In the genomic region with DNA sequence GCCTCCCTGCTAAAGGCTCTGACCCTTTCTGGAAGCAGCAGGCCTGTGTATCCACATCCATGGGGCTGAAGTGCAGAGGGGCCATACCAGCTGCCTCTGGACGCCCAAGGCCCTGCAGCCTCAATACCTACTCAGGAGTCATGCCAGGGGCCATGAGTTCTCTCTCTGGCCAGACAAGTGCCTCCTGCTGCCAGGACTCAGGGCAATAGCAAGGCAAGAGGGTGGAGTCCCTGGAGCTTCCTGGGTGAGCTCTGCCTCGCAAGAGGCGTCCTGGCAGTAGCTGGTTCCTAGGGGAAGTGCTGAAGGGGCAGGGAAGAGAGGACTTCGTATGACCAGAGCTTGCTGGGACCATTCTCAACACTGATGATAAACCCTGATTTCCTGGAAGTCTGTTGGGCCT, we compare ENCODE assay signal across 16 cellular contexts. TPM values are rescaled to one million over a fixed set of nuclear protein-coding genes. Genes with fewer than 3 reads are reported as not detected.
DNase-seq lines count a peak whose midpoint lies in the region; ATAC-seq and TF ChIP-seq lines count a peak whose summit lies in the region.
"Had no signal": no experiment of that assay in that cellular context is flagged by ENCODE, and none has a peak within 500 bp of the region (broad histone marks: within the 10 kb centered on the region; RNA-seq: fewer than 3 reads in every experiment).

No MANE protein-coding gene starts in this region.

- TF ChIP-seq CTCF in AG04450 (IDR thresholded peaks at IDR 0.05; ENCODE audit: low read depth, low read length) (no peak), left lung (IDR thresholded peaks at IDR 0.05) (no peak), spleen (IDR thresholded peaks at IDR 0.05 in 8 of 11, conservative IDR thresholded peaks at IDR 0.05 in 3 of 11) (no peak), GM13976 (IDR thresholded peaks at IDR 0.05; ENCODE audit: borderline replicate concordance, control extremely low read depth, extremely low read depth, insufficient read depth, missing control alignments) (no peak)

- no peak overlapping the region for H3K27ac Mint-ChIP-seq in activated naive CD8-positive, alpha-beta T cell treated with anti-CD3 and anti-CD28 coated beads, Interleukin-2, amount 50 U/mL, for 24 hours
- H3K27ac Mint-ChIP-seq: activated CD4-positive, alpha-beta T cell treated with anti-CD3 and anti-CD28 coated beads, Interleukin-2, amount 10 ng/mL, durations not matched to agents 7 days and 5 days had no signal

- H3K36me3 Mint-ChIP-seq in activated naive CD8-positive, alpha-beta T cell treated with anti-CD3 and anti-CD28 coated beads, Interleukin-2, amount 50 U/mL, for 24 hours (ENCODE audit: low read depth): no peaks in the 10 kb centered on the region
- H3K36me3 Mint-ChIP-seq: CD8-positive, alpha-beta memory T cell had no signal

- 60 to 76% (median 68%) methylated on average over 2 to 4 of the region's 4 CpGs for WGBS in spleen, 5 donors

- DNase-seq in AG04450 (ENCODE audit: low read depth, low spot score) (no peak), caudate nucleus (lab: John Stamatoyannopoulos, UW) (no peak), left lung (no peak), spleen (no peak), GM13976 (ENCODE audit: low spot score) (no peak)
- DNase-seq in activated CD4-positive, alpha-beta T cell treated with anti-CD3 and anti-CD28 coated beads for 1 hour: no peak
- no peak for DNase-seq in activated naive CD8-positive, alpha-beta T cell treated with anti-CD3 and anti-CD28 coated beads, Interleukin-2, amount 50 U/mL, for 24 hours
- DNase-seq: activated CD4-positive, alpha-beta T cell treated with anti-CD3 and anti-CD28 coated beads, Interleukin-2, amount 10 ng/mL, durations not matched to agents 7 days and 5 days; activated T-cell treated with anti-CD3 and anti-CD28 coated beads, Interleukin-2, amount 50 U/mL, for 4 hours; CD8-positive, alpha-beta memory T cell; Kasumi-1; NCI-H187; RPMI8226 had no signal

- in situ Hi-C loops in GM13976 (cut with MboI; ENCODE audit: low sequenced_read_pairs, unreplicated experiment): loop anchor here (10.0 kb wide), 1 partner anchor 99 kb away; no protein-coding TSS in a partner anchor

- no peaks in the 10 kb centered on the region for H3K9me3 Mint-ChIP-seq in activated naive CD8-positive, alpha-beta T cell treated with anti-CD3 and anti-CD28 coated beads, Interleukin-2, amount 50 U/mL, for 24 hours
- H3K9me3 Mint-ChIP-seq: activated CD4-positive, alpha-beta T cell treated with anti-CD3 and anti-CD28 coated beads, Interleukin-2, amount 10 ng/mL, durations not matched to agents 7 days and 5 days; activated T-cell treated with anti-CD3 and anti-CD28 coated beads, Interleukin-2, amount 50 U/mL, for 4 hours; CD8-positive, alpha-beta memory T cell had no signal

- ATAC-seq in left lung: peak; percentile 3
- ATAC-seq in activated naive CD8-positive, alpha-beta T cell treated with anti-CD3 and anti-CD28 coated beads, Interleukin-2, amount 50 U/mL, for 24 hours: no peak
- no peak for ATAC-seq in HG03039 (IDR thresholded peaks at IDR 0.05; ENCODE audit: unreplicated experiment)
- ATAC-seq: activated T-cell treated with anti-CD3 and anti-CD28 coated beads, Interleukin-2, amount 50 U/mL, for 4 hours had no signal

- CTCF ChIA-PET in AG04450 (lab: Charles Lee): interaction anchor here (1.0 to 2.6 kb wide), 4 partner anchors 20 to 105 kb away, joined by 3 to 17 read pairs (median 10); no protein-coding TSS in a partner anchor

- POLR2A ChIA-PET in AG04450 (lab: Yijun Ruan, JAX): no interaction called here

- peaks cover 20 to 48% of the 10 kb centered on the region in 2 donors for H3K4me1 ChIP-seq in left lung
- H3K4me1 ChIP-seq in spleen: peaks cover 13 to 69% (median 59%) of the 10 kb centered on the region in 6 donors

- H3K4me1 Mint-ChIP-seq in activated naive CD8-positive, alpha-beta T cell treated with anti-CD3 and anti-CD28 coated beads, Interleukin-2, amount 50 U/mL, for 24 hours: peaks cover 18% of the 10 kb centered on the region

- H3K27me3 ChIP-seq in AG04450 (ENCODE audit: control insufficient read depth, insufficient read depth, low read length) (no peaks in the 10 kb centered on the region), left lung (no peaks in the 10 kb centered on the region), spleen (replicated peaks in 1 of 7) (no peaks in the 10 kb centered on the region)
- H3K27me3 ChIP-seq: neutrophil had no signal

- TF ChIP-seq POLR2A in spleen (IDR thresholded peaks at IDR 0.05): no peak

- H3K9me3 ChIP-seq in AG04450 (ENCODE audit: control insufficient read depth, insufficient read depth, low read length) (no peaks in the 10 kb centered on the region; the same call in 1 of the 2 replicates), left lung (no peaks in the 10 kb centered on the region), spleen (no peaks in the 10 kb centered on the region)
- H3K9me3 ChIP-seq: neutrophil had no signal

- H3K27ac ChIP-seq in AG04450 (ENCODE audit: low read depth, low read length) (peak overlapping the region; percentile 65), caudate nucleus (ENCODE audit: low read depth, low read length) (peak overlapping the region; percentile 97), left lung (peak overlapping the region; percentile 58 to 67), spleen (peak overlapping the region; percentile 3 to 81 (median 63))
- H3K27ac ChIP-seq: neutrophil had no signal

- no peaks in the 10 kb centered on the region for H3K27me3 Mint-ChIP-seq in activated naive CD8-positive, alpha-beta T cell treated with anti-CD3 and anti-CD28 coated beads, Interleukin-2, amount 50 U/mL, for 24 hours
- H3K27me3 Mint-ChIP-seq: activated CD4-positive, alpha-beta T cell treated with anti-CD3 and anti-CD28 coated beads, Interleukin-2, amount 10 ng/mL, durations not matched to agents 7 days and 5 days; CD8-positive, alpha-beta memory T cell had no signal

- no peak overlapping the region for H3K4me3 ChIP-seq in AG04450 (ENCODE audit: low read depth, low read length)
- H3K4me3 ChIP-seq in left lung: no peak overlapping the region
- H3K4me3 ChIP-seq in spleen: no peak overlapping the region

- no peak overlapping the region for H3K4me3 Mint-ChIP-seq in activated naive CD8-positive, alpha-beta T cell treated with anti-CD3 and anti-CD28 coated beads, Interleukin-2, amount 50 U/mL, for 24 hours
- H3K4me3 Mint-ChIP-seq: activated CD4-positive, alpha-beta T cell treated with anti-CD3 and anti-CD28 coated beads, Interleukin-2, amount 10 ng/mL, durations not matched to agents 7 days and 5 days; activated T-cell treated with anti-CD3 and anti-CD28 coated beads, Interleukin-2, amount 50 U/mL, for 4 hours; CD8-positive, alpha-beta memory T cell had no signal

- intact Hi-C loops in left lung (cut with DNase I) (no loop called here), spleen (cut with DNase I; ENCODE audit: low total_unique reads) (no loop called here)

- H3K36me3 ChIP-seq in left lung (no peaks in the 10 kb centered on the region), spleen (peaks cover 0 to 18% (median 0%) of the 10 kb centered on the region in 6 donors)
- H3K36me3 ChIP-seq: neutrophil had no signal

RNA-seq across cellular contexts. Expression of gene ENDOU, which starts 10.9 kb away (rescaled TPM):
- 0.07 and 0.10 TPM in 2 replicates for polyA plus RNA-seq in AG04450 (2011; rRNA removed)
- polyA minus RNA-seq in AG04450 (2011; rRNA and poly(A)+ RNA removed): 0.09 TPM in 1 of 2 replicates, not detected in the other
- not detected for total RNA-seq in left lung
- under 1 TPM in 3 of 7 donors, not detected in 4; 0.32 to 0.92 (median 0.70) TPM for total RNA-seq in spleen
- under 1 TPM; 0.05 to 0.16 (median 0.13) TPM for polyA plus RNA-seq in spleen
- total RNA-seq: activated CD4-positive, alpha-beta T cell treated with anti-CD3 and anti-CD28 coated beads, Interleukin-2, amount 10 ng/mL, durations not matched to agents 7 days and 5 days; CD8-positive, alpha-beta memory T cell; T-helper 2 cell treated with Interferon-gamma antibody and Interleukin-4, amounts not matched to agents 100 ng/mL and 5 ng/mL, for 36 hours had no signal
- polyA plus RNA-seq: CD8-positive, alpha-beta memory T cell had no signal

RNA-seq across cellular contexts. Expression of gene RAPGEF3, which starts 22.5 kb away (rescaled TPM):
- polyA plus RNA-seq in AG04450 (2011; rRNA removed): 1.7 and 2.1 TPM in 2 replicates
- polyA minus RNA-seq in AG04450 (2011; rRNA and poly(A)+ RNA removed): 2.7 and 3.4 TPM in 2 replicates
- total RNA-seq in left lung: 10 to 100 TPM; 15.9 to 28.9 TPM
- total RNA-seq in spleen: 10 to 100 TPM; 50.6 to 84.3 (median 57.8) TPM
- 100 to 1,000 TPM in 1 of 3 donors, 10 to 100 TPM in 2; 21.4 to 116 (median 64.3) TPM for polyA plus RNA-seq in spleen

RNA-seq across cellular contexts. Expression of gene RPAP3, which starts 30.4 kb away (rescaled TPM):
- 18.5 and 28.2 TPM in 2 replicates for polyA plus RNA-seq in AG04450 (2011; rRNA removed)
- polyA minus RNA-seq in AG04450 (2011; rRNA and poly(A)+ RNA removed): 5.0 and 10.6 TPM in 2 replicates
- total RNA-seq in left lung: 10 to 100 TPM; 18.5 to 20.7 TPM
- 10 to 100 TPM; 15.8 to 35.5 (median 27.1) TPM for total RNA-seq in spleen
- polyA plus RNA-seq in spleen: 10 to 100 TPM; 12.2 to 15.2 (median 14.4) TPM

RNA-seq across cellular contexts. Expression of gene SLC48A1, which starts 36.8 kb away (rescaled TPM):
- 7.8 and 9.0 TPM in 2 replicates for polyA plus RNA-seq in AG04450 (2011; rRNA removed)
- polyA minus RNA-seq in AG04450 (2011; rRNA and poly(A)+ RNA removed): 9.3 and 12.2 TPM in 2 replicates
- 10 to 100 TPM; 35.4 to 38.6 TPM for total RNA-seq in left lung
- 10 to 100 TPM; 20.2 to 66.4 (median 42.3) TPM for total RNA-seq in spleen
- 10 to 100 TPM in 1 of 3 donors, 1 to 10 TPM in 2; 8.4 to 24.1 (median 9.5) TPM for polyA plus RNA-seq in spleen
